ENCODE assay signal across 1 cellular context in genomic region chr10:132402781-132403241, GRCh38.
TF ChIP-seq lines count a peak whose summit lies in the region.

No MANE protein-coding gene starts in this region.

TF ChIP-seq in H1, 55 proteins besides CTCF, POLR2A, EP300 and RAD21:
- TF ChIP-seq JUN (IDR thresholded peaks at IDR 0.05; ENCODE audit: low read depth, low read length) (no peak), RBBP5 (IDR thresholded peaks at IDR 0.05; ENCODE audit: borderline replicate concordance, low read depth, low read length) (no peak), GTF2F1 (IDR thresholded peaks at IDR 0.05; ENCODE audit: borderline replicate concordance, low read depth, low read length) (no peak), SIX5 (IDR thresholded peaks at IDR 0.05; ENCODE audit: low read depth, low read length) (no peak), EZH2 (IDR thresholded peaks at IDR 0.05; ENCODE audit: low read depth, low read length, severe bottlenecking) (no peak), POLR2AphosphoS5 (IDR thresholded peaks at IDR 0.05; ENCODE audit: low read depth, low read length) (no peak)
